ENCODE assay signal across 24 cellular contexts in the genomic region with DNA sequence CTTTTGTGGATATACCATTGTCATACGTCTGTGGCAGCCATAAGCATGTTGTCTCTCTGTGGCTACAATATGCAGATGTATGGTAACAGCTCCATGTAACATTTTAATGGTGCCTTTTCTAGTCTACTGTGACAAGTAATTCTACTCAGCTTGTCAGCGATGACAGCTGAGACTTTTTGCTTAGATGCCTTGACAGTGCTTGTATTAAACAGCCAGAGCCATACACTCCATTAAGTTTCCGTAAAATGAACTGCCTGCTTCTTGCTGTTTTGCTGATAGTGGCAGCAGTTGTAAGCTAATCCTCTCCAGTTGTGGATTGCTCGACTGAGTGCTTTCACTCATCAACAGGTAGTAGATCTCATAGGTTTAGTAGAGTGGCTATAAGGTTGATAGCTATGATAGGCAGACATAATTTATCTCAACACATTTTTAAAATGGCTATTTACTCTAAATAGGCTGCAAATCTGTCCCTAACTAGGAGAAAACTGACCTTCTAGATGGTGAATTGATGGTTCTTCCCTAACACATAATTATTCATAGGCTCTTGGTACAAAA.
"Had no signal": no experiment of that assay in that cellular context is flagged by ENCODE, and none has a peak within 500 bp of the region (broad histone marks: within the 10 kb centered on the region; RNA-seq: fewer than 3 reads in every experiment).

No MANE protein-coding gene starts in this region.

- H3K4me1 ChIP-seq: SJSA1 had no signal

- DNase-seq: Kasumi-1, MM.1S, NCI-H1092 treated with DMSO at 0.1 percent for 48 hours, NCI-H1436, NCI-H187, NCI-H2029, NCI-H2081 treated with DMSO at 0.1 percent for 48 hours, NCI-H226, NCI-H446, NCI-H510A, NCI-H524 treated with DMSO at 0.1 percent for 48 hours, NCI-H69, NCI-H774, Right ventricle myocardium superior, RPMI8226, SIG-M5 had no signal

- H3K4me2 ChIP-seq: KMS-11 had no signal

- H3K9me3 ChIP-seq: SJSA1 had no signal

- H3K27ac Mint-ChIP-seq: IgD-negative memory B cell had no signal

- H3K36me3 Mint-ChIP-seq: IgD-negative memory B cell had no signal

- H3K36me3 ChIP-seq: SJSA1 had no signal

- H3K9ac ChIP-seq: KMS-11 had no signal

- H3K4me1 Mint-ChIP-seq: IgD-negative memory B cell had no signal

- FAIRE-seq: HTR-8/SVneo, K562, RCC 7860 had no signal

- H3K27ac ChIP-seq: HL-60, KMS-11, SJSA1, SK-N-MC had no signal

- H3K27me3 ChIP-seq: SJSA1 had no signal

- H3K4me3 ChIP-seq: K562, SJSA1, SK-N-MC had no signal

- H3K27me3 Mint-ChIP-seq: IgD-negative memory B cell had no signal

- ATAC-seq: K562 had no signal

- H3K4me3 Mint-ChIP-seq: IgD-negative memory B cell had no signal
